30 cellular contexts compared by ENCODE assay signal in genomic region chr1:205951746-205952145, GRCh38. TPM values are rescaled to one million over a fixed set of nuclear protein-coding genes. Genes with fewer than 3 reads are reported as not detected.
"Had no signal": no experiment of that assay in that cellular context is flagged by ENCODE, and none has a peak within 500 bp of the region (broad histone marks: within the 10 kb centered on the region; RNA-seq: fewer than 3 reads in every experiment).

No MANE protein-coding gene starts in this region.

- H3K27me3 ChIP-seq: dorsolateral prefrontal cortex, right atrium auricular region, vagina had no signal

- H3K4me3 Mint-ChIP-seq: endodermal cell; memory B cell; natural killer cell treated with Interleukin-12 subunit alpha and Interleukin-12 subunit beta and Interleukin-15 and Interleukin-18, amount 100 ng/mL, for 72 hours; neural crest cell; stimulated activated effector memory CD8-positive, alpha-beta T cell treated with anti-CD3 and anti-CD28 coated beads, Interleukin-12 subunit alpha, Interleukin-12 subunit beta, amount 100 ng/mL, for 72 hours had no signal

- H3K27ac ChIP-seq: coronary artery, esophagus squamous epithelium, prostate gland, right atrium auricular region, thoracic aorta, tibial nerve, vagina had no signal

- H3K9me3 ChIP-seq: esophagus squamous epithelium, prostate gland, right atrium auricular region, thoracic aorta, tibial nerve, vagina had no signal

- H3K27ac Mint-ChIP-seq: endodermal cell; memory B cell; naive B cell; natural killer cell treated with Interleukin-12 subunit alpha and Interleukin-12 subunit beta and Interleukin-15 and Interleukin-18, amount 100 ng/mL, for 72 hours; stimulated activated effector memory CD8-positive, alpha-beta T cell treated with anti-CD3 and anti-CD28 coated beads, Interleukin-12 subunit alpha, Interleukin-12 subunit beta, amount 100 ng/mL, for 72 hours had no signal

- H3K9me3 Mint-ChIP-seq: endodermal cell; memory B cell; naive B cell; natural killer cell treated with Interleukin-12 subunit alpha and Interleukin-12 subunit beta and Interleukin-15 and Interleukin-18, amount 100 ng/mL, for 72 hours; neural crest cell; stimulated activated effector memory CD8-positive, alpha-beta T cell treated with anti-CD3 and anti-CD28 coated beads, Interleukin-12 subunit alpha, Interleukin-12 subunit beta, amount 100 ng/mL, for 72 hours had no signal

- H3K36me3 Mint-ChIP-seq: memory B cell; naive B cell; natural killer cell treated with Interleukin-12 subunit alpha and Interleukin-12 subunit beta and Interleukin-15 and Interleukin-18, amount 100 ng/mL, for 72 hours; stimulated activated effector memory CD8-positive, alpha-beta T cell treated with anti-CD3 and anti-CD28 coated beads, Interleukin-12 subunit alpha, Interleukin-12 subunit beta, amount 100 ng/mL, for 72 hours had no signal

- ATAC-seq: left lobe of liver; natural killer cell treated with Interleukin-12 subunit alpha and Interleukin-12 subunit beta and Interleukin-15 and Interleukin-18, amount 100 ng/mL, for 72 hours; sciatic nerve; stimulated activated effector memory CD8-positive, alpha-beta T cell treated with anti-CD3 and anti-CD28 coated beads, Interleukin-12 subunit alpha, Interleukin-12 subunit beta, amount 100 ng/mL, for 72 hours had no signal

- H3K4me1 Mint-ChIP-seq: neural crest cell; stimulated activated effector memory CD8-positive, alpha-beta T cell treated with anti-CD3 and anti-CD28 coated beads, Interleukin-12 subunit alpha, Interleukin-12 subunit beta, amount 100 ng/mL, for 72 hours had no signal

- H3K36me3 ChIP-seq: esophagus squamous epithelium, prostate gland, right atrium auricular region, thoracic aorta, tibial nerve, vagina had no signal

- H3K4me3 ChIP-seq: coronary artery, dorsolateral prefrontal cortex, esophagus squamous epithelium, lung, prostate gland, right atrium auricular region, thoracic aorta, tibial nerve, vagina had no signal

- DNase-seq: dorsolateral prefrontal cortex; effector CD8-positive, alpha-beta T cell; endodermal cell; esophagus squamous epithelium; head of caudate nucleus; naive B cell; stimulated activated CD4-positive, alpha-beta T cell treated with anti-CD3 and anti-CD28 coated beads, Interleukin-2, amount 100 ng/mL, for 24 hours; stimulated activated CD4-positive, alpha-beta T cell treated with anti-CD3 and anti-CD28 coated beads, Interleukin-4, amount 100 ng/mL, for 24 hours; stimulated activated naive CD4-positive, alpha-beta T cell treated with Interleukin-2 at 50 U/mL for 16 hours; substantia nigra had no signal

- H3K4me1 ChIP-seq: prostate gland, tibial nerve had no signal

RNA-seq across cellular contexts. Expression of gene SLC26A9, which starts 8.5 kb away (rescaled TPM):
- total RNA-seq: fibroblast of villous mesenchyme; frontal cortex; liver; mononuclear cell; natural killer cell treated with Interleukin-12 subunit alpha and Interleukin-12 subunit beta and Interleukin-15 and Interleukin-18, amount 100 ng/mL, for 72 hours; osteocyte; sciatic nerve; skeletal muscle tissue; tibial nerve had no signal
- polyA plus RNA-seq: liver had no signal

RNA-seq across cellular contexts. Expression of gene RAB7B, which starts 51.4 kb away (rescaled TPM):
- total RNA-seq: endodermal cell; glomerular endothelial cell; natural killer cell treated with Interleukin-12 subunit alpha and Interleukin-12 subunit beta and Interleukin-15 and Interleukin-18, amount 100 ng/mL, for 72 hours had no signal
